ENCODE assay signal across 22 cellular contexts in the genomic region with DNA sequence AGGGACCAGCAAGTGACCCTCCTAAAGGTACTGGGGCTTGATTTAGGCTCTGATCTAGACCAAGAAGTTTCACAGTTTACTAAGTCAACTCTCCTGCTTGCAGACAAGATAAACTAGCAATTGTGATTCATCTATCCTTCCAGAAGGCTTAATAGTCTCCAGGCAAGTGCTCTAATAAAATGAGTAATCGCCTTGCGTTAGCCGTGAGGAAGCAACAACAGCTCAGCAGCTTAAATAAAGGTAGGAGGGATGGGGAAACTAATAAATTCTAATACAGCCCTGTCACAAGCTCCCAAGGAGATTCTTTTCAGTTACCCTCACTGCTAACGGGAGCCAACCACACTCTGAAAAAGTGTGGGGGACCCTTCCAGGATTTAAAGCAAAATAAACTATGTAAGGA. TPM values are rescaled to one million over a fixed set of nuclear protein-coding genes. Genes with fewer than 3 reads are reported as not detected.
DNase-seq lines count a peak whose midpoint lies in the region; ATAC-seq, FAIRE-seq and TF ChIP-seq lines count a peak whose summit lies in the region.
"Had no signal": no experiment of that assay in that cellular context is flagged by ENCODE, and none has a peak within 500 bp of the region (broad histone marks: within the 10 kb centered on the region; RNA-seq: fewer than 3 reads in every experiment).

No MANE protein-coding gene starts in this region.

- H3K4me3 ChIP-seq in MG63 (no peak overlapping the region), bronchial epithelial cell (ENCODE audit: low read depth, low read length) (no peak overlapping the region)
- H3K4me3 ChIP-seq: cardiac muscle cell, heart right ventricle, left ventricle myocardium inferior, right lobe of liver, thyroid gland had no signal

- H3K27me3 ChIP-seq in MG63: no peaks in the 10 kb centered on the region
- H3K27me3 ChIP-seq in bronchial epithelial cell (ENCODE audit: control insufficient read depth, insufficient read depth, low read length): no peaks in the 10 kb centered on the region
- H3K27me3 ChIP-seq: cardiac muscle cell, right lobe of liver, thyroid gland had no signal

- TF ChIP-seq CTCF in bronchial epithelial cell (IDR thresholded peaks at IDR 0.05; ENCODE audit: insufficient read depth, low read length, severe bottlenecking): no peak

- FAIRE-seq in bronchial epithelial cell (lab: Jason Lieb, UNC): peak; percentile 13
- FAIRE-seq: GM19239 had no signal

- DNase-seq in Daoy (ENCODE audit: low read depth): peak; percentile 6
- DNase-seq in MG63: peak; percentile 57
- peak; percentile 60 for DNase-seq in bronchial epithelial cell (ENCODE audit: low read depth)
- peak; percentile 80 for DNase-seq in kidney glomerular epithelial cell (lab: John Stamatoyannopoulos, UW)
- no peak for DNase-seq in DMS79 treated with DMSO at 0.1 percent for 48 hours (lab: John Stamatoyannopoulos, UW)
- DNase-seq in erythroblast (lab: John Stamatoyannopoulos, UW): no peak
- DNase-seq in amygdala (lab: John Stamatoyannopoulos, UW): no peak
- DNase-seq: activated CD8-positive, alpha-beta memory T cell treated with anti-CD3 and anti-CD28 coated beads for 24 hours; activated gamma-delta T cell treated with Interleukin-2 at 50 U/mL for 16 hours; activated T-cell treated with anti-CD3 and anti-CD28 coated beads, Interleukin-2, amount 50 U/mL, for 1 hour; heart right ventricle; left ventricle myocardium inferior; NCI-H1436; NCI-H446 treated with DMSO at 0.1 percent for 48 hours; OCI-M1; right lobe of liver; stimulated activated naive CD8-positive, alpha-beta T cell treated with anti-CD3 and anti-CD28 coated beads, Interleukin-15, amount 100 ng/mL, for 72 hours; T-cell; thyroid gland had no signal

- TF ChIP-seq POLR2A in erythroblast (IDR thresholded peaks at IDR 0.05; ENCODE audit: low read length): no peak

- H3K9me3 ChIP-seq in MG63: peaks cover 4% of the 10 kb centered on the region; the same call in 1 of the 2 replicates
- H3K9me3 ChIP-seq: heart right ventricle, left ventricle myocardium inferior, right lobe of liver, thyroid gland had no signal

- no peak for ATAC-seq in HG02759 (IDR thresholded peaks at IDR 0.05; ENCODE audit: unreplicated experiment)
- ATAC-seq: heart right ventricle; right lobe of liver; stimulated activated naive CD8-positive, alpha-beta T cell treated with anti-CD3 and anti-CD28 coated beads, Interleukin-15, amount 100 ng/mL, for 72 hours; T-cell had no signal

- H3K36me3 ChIP-seq in MG63 (no peaks in the 10 kb centered on the region), bronchial epithelial cell (ENCODE audit: control insufficient read depth, insufficient read depth, low read length) (no peaks in the 10 kb centered on the region)
- H3K36me3 ChIP-seq: cardiac muscle cell, heart right ventricle, left ventricle myocardium inferior, right lobe of liver, thyroid gland had no signal

RNA-seq across cellular contexts. Expression of gene FRMD4A, which starts 48.5 kb away (rescaled TPM):
- 20.2 and 300 TPM in 2 replicates for total RNA-seq in Daoy (2014; rRNA removed; shearing (Covaris generic))
- total RNA-seq in MG63 (2014; rRNA removed; shearing (Covaris generic); ENCODE audit: low replicate concordance): 2.4 and 8.8 TPM in 2 replicates
- total RNA-seq in bronchial epithelial cell: 0.90 and 3.2 TPM in 2 replicates

Comparison
In these comparisons a context has a peak if more than half of its experiments do, and no peak if none do; other contexts are left out.
1. DNase-seq: peak in Daoy (single experiment), MG63 (single experiment), bronchial epithelial cell (single experiment) and kidney glomerular epithelial cell (single experiment); none in DMS79 treated with DMSO at 0.1 percent for 48 hours (single experiment), erythroblast (0 of 2) and amygdala (0 of 56).